Comparison of ENCODE assay signal across 8 cellular contexts in genomic region chr2:235051436-235052260, GRCh38.
DNase-seq lines count a peak whose midpoint lies in the region; ATAC-seq, FAIRE-seq and TF ChIP-seq lines count a peak whose summit lies in the region.

No MANE protein-coding gene starts in this region.

- H3K9ac ChIP-seq in astrocyte (ENCODE audit: low read length): peak overlapping the region; percentile 73

- ATAC-seq in sciatic nerve (peak; percentile 54), HG02885 (IDR thresholded peaks at IDR 0.05; ENCODE audit: poor library complexity, unreplicated experiment) (no peak), HG03439 (IDR thresholded peaks at IDR 0.05; ENCODE audit: unreplicated experiment) (no peak)

- peak overlapping the region; percentile 82 for H3K27ac ChIP-seq in astrocyte (ENCODE audit: low read depth, low read length)
- peak overlapping the region; percentile 89 to 91 for H3K27ac ChIP-seq in right atrium auricular region

- DNase-seq in GM04504 (ENCODE audit: low read depth) (peak; percentile 26), astrocyte (ENCODE audit: low read depth) (peak; percentile 49), right atrium auricular region (ENCODE audit: low spot score) (peak; percentile 72), sciatic nerve (ENCODE audit: low spot score) (peak; percentile 42), midbrain (lab: John Stamatoyannopoulos, UW) (no peak), retina (no peak)

- H3K79me2 ChIP-seq in astrocyte (ENCODE audit: insufficient read depth, low read length): peaks cover 71% of the 10 kb centered on the region

- peaks cover 32% of the 10 kb centered on the region for H3K4me1 Mint-ChIP-seq in astrocyte (ENCODE audit: low read depth, unreplicated experiment)

- peak overlapping the region; percentile 65 for H3K4me2 ChIP-seq in astrocyte (ENCODE audit: low read length)

- H3K36me3 ChIP-seq in astrocyte (ENCODE audit: insufficient read depth, low read length) (peaks cover 56% of the 10 kb centered on the region), right atrium auricular region (peaks cover 20% of the 10 kb centered on the region)

- H3K27me3 ChIP-seq in astrocyte (ENCODE audit: insufficient read depth, low read length): no peaks in the 10 kb centered on the region
- H3K27me3 ChIP-seq in right atrium auricular region: no peaks in the 10 kb centered on the region

- H3K27ac Mint-ChIP-seq in astrocyte (ENCODE audit: unreplicated experiment): peak overlapping the region; percentile 68

- no peaks in the 10 kb centered on the region for H3K27me3 Mint-ChIP-seq in astrocyte (ENCODE audit: low read depth, unreplicated experiment)

- H3K9me3 ChIP-seq in astrocyte (ENCODE audit: insufficient read depth, low read depth, low read length) (no peaks in the 10 kb centered on the region), right atrium auricular region (no peaks in the 10 kb centered on the region)

- H3K4me3 Mint-ChIP-seq in astrocyte (ENCODE audit: unreplicated experiment): no peak overlapping the region

- H3K36me3 Mint-ChIP-seq in astrocyte (ENCODE audit: low read depth, unreplicated experiment): peaks cover 30% of the 10 kb centered on the region

- H2AFZ ChIP-seq in astrocyte (ENCODE audit: low read depth, low read length): no peak overlapping the region

- peaks cover 92% of the 10 kb centered on the region for H4K20me1 ChIP-seq in astrocyte (ENCODE audit: insufficient read depth, low read length)

- H3K4me1 ChIP-seq in astrocyte (ENCODE audit: insufficient read depth, low read length): peaks cover 47% of the 10 kb centered on the region
- H3K4me1 ChIP-seq in right atrium auricular region: peaks cover 0 to 47% of the 10 kb centered on the region in 2 donors

- FAIRE-seq in astrocyte (lab: Jason Lieb, UNC): no peak

- H3K9me3 Mint-ChIP-seq in astrocyte (ENCODE audit: unreplicated experiment): peaks cover 2% of the 10 kb centered on the region

- no peak overlapping the region for H3K4me3 ChIP-seq in astrocyte (ENCODE audit: insufficient read depth, low read depth, low read length)
- no peak overlapping the region for H3K4me3 ChIP-seq in right atrium auricular region

- no peak for TF ChIP-seq CTCF in astrocyte (IDR thresholded peaks at IDR 0.05; ENCODE audit: insufficient read depth, low read depth, low read length)
- no peak for TF ChIP-seq CTCF in right atrium auricular region (IDR thresholded peaks at IDR 0.05)

- intact Hi-C loops in sciatic nerve (cut with DNase I): no loop called here

Comparison
In these comparisons a context has a peak if more than half of its experiments do, and no peak if none do; other contexts are left out.
1. DNase-seq: peak in GM04504 (single experiment), astrocyte (single experiment), right atrium auricular region (single experiment) and sciatic nerve (single experiment); none in midbrain (single experiment) and retina (single experiment).